9 cellular contexts compared by ENCODE assay signal in the genomic region with DNA sequence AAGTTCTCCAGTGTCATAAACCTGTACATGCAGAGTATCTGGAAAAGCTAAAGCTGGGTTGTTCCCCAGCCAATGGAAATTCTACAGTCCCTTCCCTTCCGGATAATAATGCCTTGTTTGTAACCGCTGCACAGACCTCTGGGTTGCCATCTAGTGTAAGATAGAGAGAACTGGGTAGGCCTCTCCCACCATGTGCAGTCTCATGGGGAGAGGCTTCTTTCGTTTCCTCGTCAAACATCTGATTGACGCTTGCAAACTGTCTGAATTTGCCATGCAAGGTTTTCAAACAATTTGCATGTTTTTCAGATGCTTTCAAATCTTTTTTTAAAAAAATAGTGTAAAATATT. TPM values are rescaled to one million over a fixed set of nuclear protein-coding genes. Genes with fewer than 3 reads are reported as not detected.
DNase-seq lines count a peak whose midpoint lies in the region; ATAC-seq, FAIRE-seq and TF ChIP-seq lines count a peak whose summit lies in the region.
"Not testable (repeated sequence)": the region's sequence is repeated elsewhere in the genome, so short reads cannot be mapped to it uniquely, and the experiment has no call there.
"Had no signal": no experiment of that assay in that cellular context is flagged by ENCODE, and none has a peak within 500 bp of the region (broad histone marks: within the 10 kb centered on the region; RNA-seq: fewer than 3 reads in every experiment).

No MANE protein-coding gene starts in this region.

- intact Hi-C loops in Right ventricle myocardium inferior (cut with DNase I); pancreas (cut with DNase I): not testable (repeated sequence)

- H3K27me3 ChIP-seq in pancreas = not testable (repeated sequence)

- not testable (repeated sequence) for DNase-seq in GM12891 (ENCODE audit: insufficient read length, low spot score); Right ventricle myocardium inferior (ENCODE audit: missing footprints); pancreas

- H3K9me3 ChIP-seq in pancreas = not testable (repeated sequence)

- H3K4me1 ChIP-seq in pancreas = not testable (repeated sequence)

- FAIRE-seq in GM12891 (lab: Jason Lieb, UNC) = peak; percentile 80
- not testable (repeated sequence) for FAIRE-seq in pancreas (lab: Jason Lieb, UNC)

- TF ChIP-seq POLR2A in GM12891 (IDR thresholded peaks at IDR 0.05; ENCODE audit: low read depth, low read length) = not testable (repeated sequence)

- H3K36me3 ChIP-seq in pancreas = not testable (repeated sequence)

- not testable (repeated sequence) for TF ChIP-seq CTCF in pancreas (IDR thresholded peaks at IDR 0.05)

- ATAC-seq in GM19043 (IDR thresholded peaks at IDR 0.05; ENCODE audit: low read depth, unreplicated experiment) = peak; percentile 84
- ATAC-seq in GM21576 (IDR thresholded peaks at IDR 0.05; ENCODE audit: unreplicated experiment) = peak; percentile 76
- ATAC-seq in HG02885 (IDR thresholded peaks at IDR 0.05; ENCODE audit: poor library complexity, unreplicated experiment) = peak; percentile 89
- ATAC-seq in HG03432 (IDR thresholded peaks at IDR 0.05; ENCODE audit: unreplicated experiment) = peak; percentile 90
- ATAC-seq in activated CD4-positive, CD25-positive, alpha-beta regulatory T cell treated with anti-CD3 and anti-CD28 coated beads, Interleukin-2, amount 50 U/mL, for 24 hours = peak; percentile 96 to 97
- peak; percentile 96 for ATAC-seq in Right ventricle myocardium inferior
- ATAC-seq in pancreas = peak; percentile 93 to 96 (median 94)

- not testable (repeated sequence) for H3K4me3 ChIP-seq in pancreas

- no CpG with 5 or more reads among the region's 5 CpGs for WGBS in pancreas, 2 donors

- not testable (repeated sequence) for H3K27ac ChIP-seq in pancreas

RNA-seq across cellular contexts. Expression of a gene that starts 0.7 kb away (rescaled TPM):
- polyA plus RNA-seq in GM12891 (2012; ENCODE audit: low read depth, missing spikeins) = 2.5 TPM
- total RNA-seq in Right ventricle myocardium inferior (0.49 TPM), pancreas (1 to 10 TPM in 1 of 6 donors, under 1 TPM in 3, not detected in 2; 0.32 to 1.8 (median 0.57) TPM)
- polyA plus RNA-seq in pancreas = under 1 TPM; 0.27 to 0.31 TPM
- total RNA-seq: left ventricle myocardium inferior had no signal
